In the genomic region with DNA sequence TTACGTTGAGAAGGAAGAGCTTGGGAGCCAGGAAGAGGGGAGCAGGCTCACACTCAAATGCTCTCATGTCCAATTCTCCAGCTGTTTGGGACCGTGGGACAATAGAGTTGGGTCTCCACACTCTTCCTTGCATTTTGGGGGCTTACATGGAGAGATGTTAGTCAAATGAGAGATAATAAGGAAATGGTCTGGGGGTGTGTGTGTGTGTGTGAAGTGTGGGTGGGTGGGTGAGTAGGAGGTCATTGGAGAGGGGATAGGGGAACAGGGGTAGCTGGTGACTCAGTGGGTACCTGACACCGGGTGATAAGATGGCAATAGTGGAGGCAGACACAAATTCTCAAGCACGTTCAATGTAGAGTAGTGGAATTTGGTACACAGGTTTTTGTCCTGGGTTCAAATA, we compare ENCODE assay signal across 11 cellular contexts.
"Had no signal": no experiment of that assay in that cellular context is flagged by ENCODE, and none has a peak within 500 bp of the region (broad histone marks: within the 10 kb centered on the region; RNA-seq: fewer than 3 reads in every experiment).

No MANE protein-coding gene starts in this region.

- H3K4me3 Mint-ChIP-seq: GM23338, H9, HFFc6 had no signal

- DNase-seq: H9, HCEC 1CT, HFFc6, IMR-90, Karpas-422, KBM-7 had no signal

- FAIRE-seq: H1, H54 had no signal

- H3K4me2 ChIP-seq: GM23338, KMS-11 had no signal

- H2AFZ ChIP-seq: GM23338 had no signal

- H3K27ac ChIP-seq: HL-60, KMS-11 had no signal

- H3K27ac Mint-ChIP-seq: GM23338, HFFc6 had no signal

- H3K4me1 Mint-ChIP-seq: GM23338 had no signal

- H3K9me3 Mint-ChIP-seq: HFFc6 had no signal

- ATAC-seq: GM23338 had no signal

- H3K9ac ChIP-seq: KMS-11 had no signal

- H3K4me3 ChIP-seq: GM23338 had no signal
